ENCODE assay signal across 8 cellular contexts in genomic region chr14:23631702-23632460, GRCh38.
A peak's percentile ranks its signal among the peaks of the same experiment; 100 is the strongest.
DNase-seq lines count a peak whose midpoint lies in the region; ATAC-seq, FAIRE-seq and TF ChIP-seq lines count a peak whose summit lies in the region.

No MANE protein-coding gene starts in this region.

- peak; percentile 91 for TF ChIP-seq CTCF in 22Rv1 (IDR thresholded peaks at IDR 0.05)
- peak; percentile 97 for TF ChIP-seq CTCF in epithelial cell of esophagus (IDR thresholded peaks at IDR 0.05; ENCODE audit: insufficient read depth, low read depth, low read length, missing control alignments)

- H3K4me1 ChIP-seq in mucosa of rectum (ENCODE audit: control insufficient read depth in 2 of 2, insufficient read depth in 2 of 2, low read length in 2 of 2): no peaks in the 10 kb centered on the region

- peak; percentile 43 for ATAC-seq in HG03565 (IDR thresholded peaks at IDR 0.05; ENCODE audit: unreplicated experiment)

- DNase-seq in GM18507 (ENCODE audit: extremely low spot score, insufficient read length, low read depth): peak; percentile 67
- DNase-seq in NOMO-1 treated with DMSO at 0.1 percent for 48 hours (lab: John Stamatoyannopoulos, UW; ENCODE audit: unreplicated experiment): peak; percentile 64
- peak; percentile 90 for DNase-seq in activated CD8-positive, alpha-beta memory T cell treated with anti-CD3 and anti-CD28 coated beads, Interleukin-2, amount 50 U/mL, for 48 hours
- peak; percentile 96 for DNase-seq in epithelial cell of esophagus (ENCODE audit: low read depth)
- DNase-seq in stimulated activated CD8-positive, alpha-beta memory T cell treated with anti-CD3 and anti-CD28 coated beads, Interleukin-4, amount 100 ng/mL, for 1 hour (ENCODE audit: low read depth in 2 of 2, low spot score in 1 of 2): peak; percentile 44 to 46

- no peaks in the 10 kb centered on the region for H3K9me3 ChIP-seq in mucosa of rectum (ENCODE audit: control insufficient read depth in 2 of 2, low read length in 2 of 2)

- peak overlapping the region; percentile 49 to 55 for H3K9ac ChIP-seq in mucosa of rectum (ENCODE audit: low read depth in 1 of 2, low read length in 2 of 2)

- no peaks in the 10 kb centered on the region for H3K27me3 ChIP-seq in mucosa of rectum (ENCODE audit: control insufficient read depth in 2 of 2, insufficient read depth in 2 of 2, low read length in 2 of 2)

- H3K36me3 ChIP-seq in mucosa of rectum (ENCODE audit: control insufficient read depth in 2 of 2, insufficient read depth in 2 of 2, low read length in 2 of 2): no peaks in the 10 kb centered on the region

- H3K4me3 ChIP-seq in epithelial cell of esophagus (ENCODE audit: low read length) (no peak overlapping the region), mucosa of rectum (ENCODE audit: low read length in 2 of 2) (peak overlapping the region; percentile 34 to 67)

- peak; percentile 84 for FAIRE-seq in GM18507 (lab: Jason Lieb, UNC)

- H3K27ac ChIP-seq in 22Rv1: no peak overlapping the region
- H3K27ac ChIP-seq in mucosa of rectum (ENCODE audit: low read depth in 2 of 2, low read length in 2 of 2): no peak overlapping the region

Comparison
In these comparisons a context has a peak if more than half of its experiments do, and no peak if none do; other contexts are left out.
1. DNase-seq: peak in every context shown above with its lines; median percentile 96 in epithelial cell of esophagus; 90 in activated CD8-positive, alpha-beta memory T cell treated with anti-CD3 and anti-CD28 coated beads, Interleukin-2, amount 50 U/mL, for 48 hours; 67 in GM18507; 64 in NOMO-1 treated with DMSO at 0.1 percent for 48 hours; 45 in stimulated activated CD8-positive, alpha-beta memory T cell treated with anti-CD3 and anti-CD28 coated beads, Interleukin-4, amount 100 ng/mL, for 1 hour.